1 cellular context compared by ENCODE assay signal in genomic region chr11:68759991-68760390, GRCh38.
TF ChIP-seq lines count a peak whose summit lies in the region.

No MANE protein-coding gene starts in this region.

TF ChIP-seq in SK-N-SH, 30 proteins besides CTCF, POLR2A, EP300 and RAD21 (continued from another document):
- TF ChIP-seq PBX3 (IDR thresholded peaks at IDR 0.05) (no peak), NFIC (IDR thresholded peaks at IDR 0.05; ENCODE audit: borderline replicate concordance) (no peak), RCOR1 (IDR thresholded peaks at IDR 0.05; ENCODE audit: low read length) (no peak), NRF1 (IDR thresholded peaks at IDR 0.05; ENCODE audit: low read depth, low read length) (no peak), GATA2 (CRISPR knock-in tag; IDR thresholded peaks at IDR 0.05) (no peak), USF1 (IDR thresholded peaks at IDR 0.05; ENCODE audit: borderline replicate concordance, low read depth) (no peak), USF2 (IDR thresholded peaks at IDR 0.05; ENCODE audit: borderline replicate concordance, low read depth, low read length) (no peak), IRF3 (IDR thresholded peaks at IDR 0.05; ENCODE audit: low read depth, low read length) (no peak), FOXJ3 (CRISPR knock-in tag; IDR thresholded peaks at IDR 0.05) (no peak), YY1 (IDR thresholded peaks at IDR 0.05; ENCODE audit: low read depth) (no peak), TEAD4 (IDR thresholded peaks at IDR 0.05; ENCODE audit: borderline replicate concordance, insufficient read depth) (no peak), POLR2AphosphoS5 (IDR thresholded peaks at IDR 0.05; ENCODE audit: low read depth, low read length) (no peak)
- TF ChIP-seq, protein P1, sequence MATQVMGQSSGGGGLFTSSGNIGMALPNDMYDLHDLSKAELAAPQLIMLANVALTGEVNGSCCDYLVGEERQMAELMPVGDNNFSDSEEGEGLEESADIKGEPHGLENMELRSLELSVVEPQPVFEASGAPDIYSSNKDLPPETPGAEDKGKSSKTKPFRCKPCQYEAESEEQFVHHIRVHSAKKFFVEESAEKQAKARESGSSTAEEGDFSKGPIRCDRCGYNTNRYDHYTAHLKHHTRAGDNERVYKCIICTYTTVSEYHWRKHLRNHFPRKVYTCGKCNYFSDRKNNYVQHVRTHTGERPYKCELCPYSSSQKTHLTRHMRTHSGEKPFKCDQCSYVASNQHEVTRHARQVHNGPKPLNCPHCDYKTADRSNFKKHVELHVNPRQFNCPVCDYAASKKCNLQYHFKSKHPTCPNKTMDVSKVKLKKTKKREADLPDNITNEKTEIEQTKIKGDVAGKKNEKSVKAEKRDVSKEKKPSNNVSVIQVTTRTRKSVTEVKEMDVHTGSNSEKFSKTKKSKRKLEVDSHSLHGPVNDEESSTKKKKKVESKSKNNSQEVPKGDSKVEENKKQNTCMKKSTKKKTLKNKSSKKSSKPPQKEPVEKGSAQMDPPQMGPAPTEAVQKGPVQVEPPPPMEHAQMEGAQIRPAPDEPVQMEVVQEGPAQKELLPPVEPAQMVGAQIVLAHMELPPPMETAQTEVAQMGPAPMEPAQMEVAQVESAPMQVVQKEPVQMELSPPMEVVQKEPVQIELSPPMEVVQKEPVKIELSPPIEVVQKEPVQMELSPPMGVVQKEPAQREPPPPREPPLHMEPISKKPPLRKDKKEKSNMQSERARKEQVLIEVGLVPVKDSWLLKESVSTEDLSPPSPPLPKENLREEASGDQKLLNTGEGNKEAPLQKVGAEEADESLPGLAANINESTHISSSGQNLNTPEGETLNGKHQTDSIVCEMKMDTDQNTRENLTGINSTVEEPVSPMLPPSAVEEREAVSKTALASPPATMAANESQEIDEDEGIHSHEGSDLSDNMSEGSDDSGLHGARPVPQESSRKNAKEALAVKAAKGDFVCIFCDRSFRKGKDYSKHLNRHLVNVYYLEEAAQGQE (IDR thresholded peaks at IDR 0.05; ENCODE audit: low read depth, low read length): no peak
TF ChIP-seq in SK-N-SH: peak in this region for 0.
